Comparison of ENCODE assay signal across 17 cellular contexts in genomic region chr2:74255660-74256228, GRCh38. TPM values are rescaled to one million over a fixed set of nuclear protein-coding genes. Genes with fewer than 3 reads are reported as not detected.
DNase-seq lines count a peak whose midpoint lies in the region; ATAC-seq, FAIRE-seq and TF ChIP-seq lines count a peak whose summit lies in the region.
"Had no signal": no experiment of that assay in that cellular context is flagged by ENCODE, and none has a peak within 500 bp of the region (broad histone marks: within the 10 kb centered on the region; RNA-seq: fewer than 3 reads in every experiment).

No MANE protein-coding gene starts in this region.

- TF ChIP-seq POLR2A in K562 (conservative IDR thresholded peaks at IDR 0.05) = no peak

- H3K4me3 ChIP-seq in K562 = no peak overlapping the region
- H3K4me3 ChIP-seq: BLaER1, GM12878, HAP-1 had no signal

- DNase-seq in K562 (ENCODE audit: extremely low read depth in 1 of 4, low spot score in 3 of 4) = no peak
- peak; percentile 87 for DNase-seq in mesenteric fat pad (ENCODE audit: low spot score)
- DNase-seq in neural crest cell (ENCODE audit: low read depth, low spot score) = no peak
- no peak for DNase-seq in activated CD4-positive, alpha-beta T cell treated with anti-CD3 and anti-CD28 coated beads for 1 hour
- DNase-seq in cortex of kidney (lab: John Stamatoyannopoulos, UW) = no peak
- no peak for DNase-seq in NCI-H1417 treated with DMSO at 0.1 percent for 48 hours (lab: John Stamatoyannopoulos, UW)
- DNase-seq: 8988T; CD4-positive, alpha-beta memory T cell; DMS 273 treated with DMSO at 0.1 percent for 48 hours; DMS53; DND-41; EL had no signal

- H3K27me3 ChIP-seq in K562 (ENCODE audit: control insufficient read depth in 2 of 2, insufficient read depth in 2 of 2, low read length in 2 of 2) = peaks cover 11 to 51% of the 10 kb centered on the region in 2 experiments; a peak in 4 of 5 replicates
- H3K27me3 ChIP-seq: BLaER1 had no signal

- POLR2A ChIA-PET in K562 (lab: Yijun Ruan, JAX) = no interaction called here

- no peaks in the 10 kb centered on the region for H3K9me3 ChIP-seq in K562 (replicated peaks; ENCODE audit: control insufficient read depth, insufficient read depth, low read depth, low read length)
- H3K9me3 ChIP-seq: BLaER1, HAP-1 had no signal

- no peak for TF ChIP-seq EP300 in K562 (IDR thresholded peaks at IDR 0.05; ENCODE audit: low read length)

- no peaks in the 10 kb centered on the region for H4K20me1 ChIP-seq in K562 (replicated peaks; ENCODE audit: control insufficient read depth, insufficient read depth, low read length)
- H4K20me1 ChIP-seq: BLaER1 had no signal

- intact Hi-C loops in K562 (cut with micrococcal nuclease) = loop anchor here (10.0 kb wide), 2 partner anchors 329 to 431 kb away; partner anchors contain the start of gene STAMBP

- no peak for TF ChIP-seq RAD21 in K562 (CRISPR knock-in tag; conservative IDR thresholded peaks at IDR 0.05 in 1 of 2, IDR thresholded peaks at IDR 0.05 in 1 of 2)

- H3K4me2 ChIP-seq in K562 (ENCODE audit: insufficient read depth, low read length) = no peak overlapping the region
- H3K4me2 ChIP-seq: BLaER1 had no signal

- no peaks in the 10 kb centered on the region for H3K9me1 ChIP-seq in K562 (ENCODE audit: control insufficient read depth, insufficient read depth, low read length)

- H3K27ac Mint-ChIP-seq in neural crest cell (ENCODE audit: unreplicated experiment) = peak overlapping the region; percentile 27
- H3K27ac Mint-ChIP-seq: CD14-positive monocyte had no signal

- H3K9me3 Mint-ChIP-seq in neural crest cell = no peaks in the 10 kb centered on the region
- H3K9me3 Mint-ChIP-seq: CD14-positive monocyte; CD4-positive, alpha-beta memory T cell had no signal

- H3K4me3 Mint-ChIP-seq in neural crest cell = no peak overlapping the region
- H3K4me3 Mint-ChIP-seq: CD14-positive monocyte; CD4-positive, alpha-beta memory T cell had no signal

- H3K27ac ChIP-seq in K562 (ENCODE audit: extremely low read depth, low read depth, low read length) = no peak overlapping the region
- H3K27ac ChIP-seq: BLaER1 had no signal

- WGBS in K562 (ENCODE audit: insufficient coverage, low coverage, missing lambda C conversion rate) = 19% methylated on average over 18 of the region's 18 CpGs

- CTCF ChIA-PET in K562 (lab: Yijun Ruan, JAX; ENCODE audit: low intra/inter-chr PET ratio) = interaction anchor here (0.6 kb wide), 1 partner anchor 12 kb away, joined by 3 read pairs; no protein-coding TSS in a partner anchor

- H3K36me3 ChIP-seq in K562 (ENCODE audit: control insufficient read depth, insufficient read depth, low read length) = no peaks in the 10 kb centered on the region
- H3K36me3 ChIP-seq: BLaER1, HAP-1 had no signal

- BruUV-seq in K562 (replicated peaks; lab: Mats Ljungman, UMichigan) = no TSS peak

- no peak for FAIRE-seq in K562 (lab: Jason Lieb, UNC)
- FAIRE-seq: GM12878 had no signal

- peak overlapping the region in 1 of 2 experiments; percentile 77; a peak in 1 of 4 replicates for H3K9ac ChIP-seq in K562 (ENCODE audit: insufficient read depth in 1 of 2, low read depth in 2 of 2, low read length in 2 of 2)
- H3K9ac ChIP-seq: BLaER1 had no signal

- peaks cover 3 to 6% of the 10 kb centered on the region in 2 experiments; a peak in 3 of 5 replicates for H3K4me1 ChIP-seq in K562 (replicated peaks in 1 of 2; ENCODE audit: control insufficient read depth in 2 of 2, insufficient read depth in 2 of 2, low read length in 2 of 2)
- H3K4me1 ChIP-seq: BLaER1, HAP-1 had no signal

- H3K27me3 Mint-ChIP-seq in neural crest cell (ENCODE audit: low read depth) = no peaks in the 10 kb centered on the region
- H3K27me3 Mint-ChIP-seq: CD4-positive, alpha-beta memory T cell had no signal

- no peaks in the 10 kb centered on the region for H3K36me3 Mint-ChIP-seq in neural crest cell (ENCODE audit: low read depth)
- H3K36me3 Mint-ChIP-seq: CD14-positive monocyte had no signal

- H3K4me1 Mint-ChIP-seq in neural crest cell = peaks cover 5% of the 10 kb centered on the region

- ATAC-seq in K562 = no peak
- no peak for ATAC-seq in GM21619 (IDR thresholded peaks at IDR 0.05; ENCODE audit: unreplicated experiment)
- ATAC-seq: GM12878 had no signal

- TF ChIP-seq CTCF in K562 (IDR thresholded peaks at IDR 0.05 in 2 of 3, conservative IDR thresholded peaks at IDR 0.05 in 1 of 3; ENCODE audit: insufficient read depth in 2 of 3, low read depth in 1 of 3, low read length in 3 of 3) = no peak
- TF ChIP-seq CTCF in neural crest cell (conservative IDR thresholded peaks at IDR 0.05) = no peak

- no peaks in the 10 kb centered on the region for H3K79me2 ChIP-seq in K562 (ENCODE audit: control insufficient read depth, insufficient read depth, low read length)

- peak overlapping the region; percentile 69 for H2AFZ ChIP-seq in K562 (ENCODE audit: low read depth, low read length)

- in situ Hi-C loops in K562 (cut with MboI) = no loop called here

TF ChIP-seq in K562, 482 proteins besides CTCF, POLR2A, EP300 and RAD21:
- TF ChIP-seq ZNF398 (CRISPR knock-in tag; IDR thresholded peaks at IDR 0.05) (no peak), E2F3 (CRISPR knock-in tag; IDR thresholded peaks at IDR 0.05) (no peak), MTA3 (IDR thresholded peaks at IDR 0.05; ENCODE audit: borderline replicate concordance) (no peak), LCOR (CRISPR knock-in tag; IDR thresholded peaks at IDR 0.05) (no peak), KDM4B (IDR thresholded peaks at IDR 0.05; ENCODE audit: borderline replicate concordance in 2 of 2, low read depth in 1 of 2) (no peak), TEAD2 (tag; IDR thresholded peaks at IDR 0.05) (no peak), DMBX1 (CRISPR knock-in tag; IDR thresholded peaks at IDR 0.05; ENCODE audit: borderline replicate concordance) (no peak), ZNF57 (CRISPR knock-in tag; IDR thresholded peaks at IDR 0.05) (no peak), SAP30 (IDR thresholded peaks at IDR 0.05; ENCODE audit: borderline replicate concordance, insufficient read depth, low read depth, low read length, poor library complexity, severe bottlenecking) (no peak), ATF4 (CRISPR knock-in tag; IDR thresholded peaks at IDR 0.05) (no peak), ASH1L (IDR thresholded peaks at IDR 0.05; ENCODE audit: borderline replicate concordance, low read depth, partially characterized antibody) (no peak), PHB2 (IDR thresholded peaks at IDR 0.05; ENCODE audit: low read depth) (no peak), MECOM (CRISPR knock-in tag; IDR thresholded peaks at IDR 0.05) (no peak), GTF2A2 (tag; IDR thresholded peaks at IDR 0.05) (no peak), EZH2 (IDR thresholded peaks at IDR 0.05; ENCODE audit: borderline replicate concordance, low read depth, low read length) (no peak), NR2C2 (CRISPR knock-in tag; IDR thresholded peaks at IDR 0.05) (no peak), NR2C2 (tag; IDR thresholded peaks at IDR 0.05) (no peak), GTF2E2 (tag; IDR thresholded peaks at IDR 0.05) (no peak), ADNP (tag; IDR thresholded peaks at IDR 0.05) (no peak), ESRRB (CRISPR knock-in tag; IDR thresholded peaks at IDR 0.05; ENCODE audit: borderline replicate concordance) (no peak)

RNA-seq across cellular contexts. Expression of gene MTHFD2, which starts 57.3 kb away (rescaled TPM):
- 103 and 165 TPM in 2 replicates for total RNA-seq in K562 (2011; cell fraction: chromatin; rRNA removed; ENCODE audit: low replicate concordance)
- total RNA-seq in K562 (2011; cell fraction: nucleolus; rRNA removed) = 57.2 and 63.5 TPM in 2 replicates
- total RNA-seq in K562 (2011; cell fraction: nucleoplasm; rRNA removed) = 91.3 and 130 TPM in 2 replicates
- total RNA-seq in K562 (2014; rRNA removed) (145 and 160 TPM in 2 replicates), K562 (2014; rRNA removed; fragmentation: Illumina TruSeq; extraction: Trizol) (234 and 297 TPM in 2 replicates), K562 (2015; rRNA removed; fragmentation: Illumina TruSeq; extraction: Trizol) (110 and 113 TPM in 2 replicates), K562 (2021) (238 and 255 TPM in 2 replicates), mesenteric fat pad (47.4 TPM), neural crest cell (95.7 and 101 TPM in 2 replicates)
- polyA plus RNA-seq in K562 (2011; rRNA removed) (219 and 308 TPM in 2 replicates), K562 (2014; fragmentation: Illumina TruSeq; extraction: Trizol) (175 and 209 TPM in 2 replicates), K562 (2014; fragmentation: Nextera tagmentation; extraction: Ambion mirVana) (100 to 1,000 TPM; 476 to 520 TPM), K562 (2014; rRNA removed) (218 and 221 TPM in 2 replicates)
- 104 and 118 TPM in 2 replicates for polyA plus RNA-seq in K562 (2011; cell fraction: cytosol; rRNA removed)
- polyA plus RNA-seq in K562 (2011; cell fraction: nucleus; rRNA removed) = 61.1 and 65.9 TPM in 2 replicates
- polyA plus RNA-seq in K562 (2012) = 129 and 393 TPM in 2 replicates
- 245 and 259 TPM in 2 replicates for polyA minus RNA-seq in K562 (2011; rRNA and poly(A)+ RNA removed)
- 78.1 and 90.0 TPM in 2 replicates for polyA minus RNA-seq in K562 (2011; cell fraction: cytosol; rRNA and poly(A)+ RNA removed)
- 27.5 and 32.1 TPM in 2 replicates for polyA minus RNA-seq in K562 (2011; cell fraction: nucleus; rRNA and poly(A)+ RNA removed)
